8 cellular contexts compared by ENCODE assay signal in genomic region chr3:122890077-122890484, GRCh38.
A peak's percentile ranks its signal among the peaks of the same experiment; 100 is the strongest.
DNase-seq lines count a peak whose midpoint lies in the region; ATAC-seq and TF ChIP-seq lines count a peak whose summit lies in the region.

No MANE protein-coding gene starts in this region.

- H3K9me3 ChIP-seq in PC-9 (ENCODE audit: insufficient read depth, low read depth) (no peaks in the 10 kb centered on the region), left ventricle myocardium inferior (replicated peaks) (no peaks in the 10 kb centered on the region)

- H3K27ac ChIP-seq in PC-9, result no peak overlapping the region
- H3K27ac ChIP-seq in left ventricle myocardium inferior (replicated peaks), result no peak overlapping the region

- TF ChIP-seq CTCF in Calu3 (IDR thresholded peaks at IDR 0.05; ENCODE audit: unreplicated experiment) (no peak), PC-9 (conservative IDR thresholded peaks at IDR 0.05) (no peak), left ventricle myocardium inferior (IDR thresholded peaks at IDR 0.05; ENCODE audit: borderline replicate concordance) (peak; percentile 9)

- H4K20me1 ChIP-seq in PC-9 (ENCODE audit: insufficient read depth), result no peaks in the 10 kb centered on the region

- DNase-seq in Calu3 (peak; percentile 64), PC-9 (peak; percentile 66 to 74), left ventricle myocardium inferior (peak; percentile 70), skeletal muscle cell (ENCODE audit: low read depth) (peak; percentile 74), T-helper 9 cell (no peak), GM19240 (ENCODE audit: insufficient read length, low spot score) (no peak)

- H3K4me3 ChIP-seq in PC-9 (no peak overlapping the region), left ventricle myocardium inferior (no peak overlapping the region), skeletal muscle cell (ENCODE audit: low read depth, low read length) (no peak overlapping the region)

- intact Hi-C loops in Calu3 (cut with micrococcal nuclease; ENCODE audit: unreplicated experiment) (no loop called here), PC-9 (cut with micrococcal nuclease; ENCODE audit: unreplicated experiment) (loop anchor here (5.0 kb wide), 2 partner anchors 98 to 312 kb away; partner anchors contain the start of genes HSPBAP1 and SEC22A), left ventricle myocardium inferior (cut with micrococcal nuclease) (no loop called here)

- POLR2A ChIA-PET in PC-9 (lab: Charles Lee; ENCODE audit: unreplicated experiment), result interaction anchor here (0.5 to 0.6 kb wide), 3 partner anchors 55 to 1141 kb away, joined by 3 to 6 read pairs (median 3); partner anchors contain the start of gene GOLGB1

- peak overlapping the region; percentile 14; the same call in 1 of the 2 replicates for H3K4me2 ChIP-seq in PC-9

- H3K27ac Mint-ChIP-seq in Calu3 (ENCODE audit: unreplicated experiment), result no peak overlapping the region

- peaks cover 38% of the 10 kb centered on the region for H3K4me1 Mint-ChIP-seq in Calu3 (ENCODE audit: low read depth, unreplicated experiment)

- H3K9me3 Mint-ChIP-seq in Calu3 (ENCODE audit: low read depth, unreplicated experiment), result no peaks in the 10 kb centered on the region

- H2AFZ ChIP-seq in PC-9, result no peak overlapping the region

- H3K79me2 ChIP-seq in PC-9 (ENCODE audit: low read depth), result no peaks in the 10 kb centered on the region

- H3K9me2 ChIP-seq in PC-9 (ENCODE audit: insufficient read depth), result no peaks in the 10 kb centered on the region

- H3K4me1 ChIP-seq in PC-9 (replicated peaks; ENCODE audit: insufficient read depth), result peaks cover 40% of the 10 kb centered on the region
- peaks cover 29% of the 10 kb centered on the region for H3K4me1 ChIP-seq in left ventricle myocardium inferior

- H3K27me3 Mint-ChIP-seq in Calu3 (ENCODE audit: unreplicated experiment), result no peaks in the 10 kb centered on the region

- H3K36me3 Mint-ChIP-seq in Calu3 (ENCODE audit: insufficient read depth, unreplicated experiment), result no peaks in the 10 kb centered on the region

- H3K4me3 Mint-ChIP-seq in Calu3 (ENCODE audit: low read depth, unreplicated experiment), result no peak overlapping the region

- peaks cover 7% of the 10 kb centered on the region; the same call in 1 of the 2 replicates for H3F3A ChIP-seq in PC-9 (ENCODE audit: insufficient read depth, low read depth)

- no peaks in the 10 kb centered on the region for H3K27me3 ChIP-seq in PC-9 (ENCODE audit: insufficient read depth, low read depth)
- H3K27me3 ChIP-seq in left ventricle myocardium inferior (ENCODE audit: low read depth), result no peaks in the 10 kb centered on the region

- H3K36me3 ChIP-seq in PC-9 (ENCODE audit: low read depth) (no peaks in the 10 kb centered on the region), left ventricle myocardium inferior (peaks cover 7% of the 10 kb centered on the region)

- no TSS peak for BruUV-seq in Calu3 (replicated peaks; lab: Mats Ljungman, UMichigan)
- no TSS peak for BruUV-seq in PC-9 (replicated peaks; lab: Mats Ljungman, UMichigan)

- ATAC-seq in GM19452 (IDR thresholded peaks at IDR 0.05; ENCODE audit: unreplicated experiment) (peak; percentile 64), GM19455 (IDR thresholded peaks at IDR 0.05; ENCODE audit: unreplicated experiment) (no peak)

- CTCF ChIA-PET in Calu3 (lab: Charles Lee), result no interaction called here
- CTCF ChIA-PET in PC-9 (lab: Charles Lee), result no interaction called here

Comparison
In these comparisons a context has a peak if more than half of its experiments do, and no peak if none do; other contexts are left out.
1. DNase-seq: peak in Calu3 (single experiment), PC-9 (2 of 2), left ventricle myocardium inferior (single experiment) and skeletal muscle cell (single experiment); none in T-helper 9 cell (single experiment) and GM19240 (single experiment).